Comparison of ENCODE assay signal across 8 cellular contexts in genomic region chr19:8831373-8831772, GRCh38. TPM values are rescaled to one million over a fixed set of nuclear protein-coding genes. Genes with fewer than 3 reads are reported as not detected.
DNase-seq lines count a peak whose midpoint lies in the region; ATAC-seq, FAIRE-seq and TF ChIP-seq lines count a peak whose summit lies in the region.

No MANE protein-coding gene starts in this region.

- no peak for ATAC-seq in HG02970 (IDR thresholded peaks at IDR 0.05; ENCODE audit: low FRiP score, unreplicated experiment)
- no peak for ATAC-seq in GM21423 (IDR thresholded peaks at IDR 0.05; ENCODE audit: unreplicated experiment)

- POLR2A ChIA-PET in HEK293T (lab: Yijun Ruan, JAX), result no interaction called here

- H3K9me3 ChIP-seq in MG63, result peaks cover 5% of the 10 kb centered on the region; the same call in 1 of the 2 replicates

- H3K36me3 Mint-ChIP-seq in dendritic cell treated with granulocyte-macrophage colony-stimulating factor and Interleukin-4, amounts not matched to agents 40 ng/mL and 50 ng/mL, for 4 days (ENCODE audit: low read depth), result peaks cover 46% of the 10 kb centered on the region
- H3K36me3 Mint-ChIP-seq in neural crest cell (ENCODE audit: low read depth), result peaks cover 17% of the 10 kb centered on the region

- H3K27me3 Mint-ChIP-seq in dendritic cell treated with granulocyte-macrophage colony-stimulating factor and Interleukin-4, amounts not matched to agents 40 ng/mL and 50 ng/mL, for 4 days, result no peaks in the 10 kb centered on the region
- peaks cover 18% of the 10 kb centered on the region for H3K27me3 Mint-ChIP-seq in neural crest cell (ENCODE audit: low read depth)

- H3K27ac ChIP-seq in C4-2B, result peak overlapping the region; percentile 82

- DNase-seq in MG63, result no peak
- DNase-seq in neural crest cell (ENCODE audit: low read depth, low spot score), result no peak
- DNase-seq in frontal cortex (ENCODE audit: low spot score in 2 of 2), result no peak
- DNase-seq in HEK293T (ENCODE audit: extremely low spot score), result no peak

- TF ChIP-seq CTCF in C4-2B (conservative IDR thresholded peaks at IDR 0.05), result no peak
- no peak for TF ChIP-seq CTCF in neural crest cell (conservative IDR thresholded peaks at IDR 0.05)

- H3K4me3 ChIP-seq in MG63, result peak overlapping the region; percentile 67

- H3K27ac Mint-ChIP-seq in dendritic cell treated with granulocyte-macrophage colony-stimulating factor and Interleukin-4, amounts not matched to agents 40 ng/mL and 50 ng/mL, for 4 days, result peak overlapping the region; percentile 97
- no peak overlapping the region for H3K27ac Mint-ChIP-seq in neural crest cell (ENCODE audit: unreplicated experiment)

- no peak for FAIRE-seq in frontal cortex (lab: Jason Lieb, UNC)

- H3K4me3 Mint-ChIP-seq in dendritic cell treated with granulocyte-macrophage colony-stimulating factor and Interleukin-4, amounts not matched to agents 40 ng/mL and 50 ng/mL, for 4 days, result peak overlapping the region; percentile 92
- H3K4me3 Mint-ChIP-seq in neural crest cell, result peak overlapping the region; percentile 91

- no peaks in the 10 kb centered on the region for H3K9me3 Mint-ChIP-seq in dendritic cell treated with granulocyte-macrophage colony-stimulating factor and Interleukin-4, amounts not matched to agents 40 ng/mL and 50 ng/mL, for 4 days
- H3K9me3 Mint-ChIP-seq in neural crest cell, result peaks cover 11% of the 10 kb centered on the region

- H3K27me3 ChIP-seq in MG63, result 0 out of 2 replicates have a peak, but pooled peaks cover 2% of the 10 kb centered on the region

- H3K36me3 ChIP-seq in MG63, result peaks cover 29% of the 10 kb centered on the region

- CTCF ChIA-PET in HEK293T (lab: Yijun Ruan, JAX), result no interaction called here

- intact Hi-C loops in dendritic cell treated with granulocyte-macrophage colony-stimulating factor and Interleukin-4, amounts not matched to agents 40 ng/mL and 50 ng/mL, for 4 days (cut with micrococcal nuclease), result loop anchor here (5.0 kb wide), 1 partner anchor 986 kb away; the partner anchor contains the start of gene FBXL12

- peaks cover 28% of the 10 kb centered on the region for H3K4me1 Mint-ChIP-seq in dendritic cell treated with granulocyte-macrophage colony-stimulating factor and Interleukin-4, amounts not matched to agents 40 ng/mL and 50 ng/mL, for 4 days (ENCODE audit: low read depth)
- peaks cover 16% of the 10 kb centered on the region for H3K4me1 Mint-ChIP-seq in neural crest cell

TF ChIP-seq in HEK293T, 16 proteins besides CTCF, POLR2A, EP300 and RAD21:
- TF ChIP-seq TARDBP (IDR thresholded peaks at IDR 0.05) (no peak), BHLHE40 (IDR thresholded peaks at IDR 0.05; ENCODE audit: borderline replicate concordance) (no peak), SUZ12 (IDR thresholded peaks at IDR 0.05) (no peak), SP1 (IDR thresholded peaks at IDR 0.05) (no peak), PKNOX1 (IDR thresholded peaks at IDR 0.05) (no peak), L3MBTL2 (conservative IDR thresholded peaks at IDR 0.05) (no peak), FOXK2 (IDR thresholded peaks at IDR 0.05) (no peak), FOXM1 (IDR thresholded peaks at IDR 0.05; ENCODE audit: borderline replicate concordance) (no peak), HDGF (IDR thresholded peaks at IDR 0.05; ENCODE audit: borderline replicate concordance) (no peak), NFRKB (IDR thresholded peaks at IDR 0.05) (no peak), ELF4 (IDR thresholded peaks at IDR 0.05) (no peak), ARNT (IDR thresholded peaks at IDR 0.05) (no peak), ZNF384 (IDR thresholded peaks at IDR 0.05) (no peak), CTBP1 (IDR thresholded peaks at IDR 0.05; ENCODE audit: borderline replicate concordance) (no peak), FOXA1 (IDR thresholded peaks at IDR 0.05) (no peak), LEF1 (IDR thresholded peaks at IDR 0.05; ENCODE audit: borderline replicate concordance) (no peak)
TF ChIP-seq in HEK293T: peak in this region for 0.

RNA-seq across cellular contexts. Expression of gene ZNF558, which starts 0.7 kb away (rescaled TPM):
- 25.5 and 30.4 TPM in 2 replicates for total RNA-seq in MG63 (2014; rRNA removed; shearing (Covaris generic); ENCODE audit: low replicate concordance)
- total RNA-seq in neural crest cell (40.6 and 41.0 TPM in 2 replicates), frontal cortex (50.1 TPM)

RNA-seq across cellular contexts. Expression of gene MBD3L1, which starts 0.8 kb away (rescaled TPM):
- total RNA-seq in MG63 (2014; rRNA removed; shearing (Covaris generic); ENCODE audit: low replicate concordance), result not detected in 2 replicates
- total RNA-seq in neural crest cell, result not detected in 2 replicates
- not detected for total RNA-seq in frontal cortex
